ENCODE assay signal across 17 cellular contexts in the genomic region with DNA sequence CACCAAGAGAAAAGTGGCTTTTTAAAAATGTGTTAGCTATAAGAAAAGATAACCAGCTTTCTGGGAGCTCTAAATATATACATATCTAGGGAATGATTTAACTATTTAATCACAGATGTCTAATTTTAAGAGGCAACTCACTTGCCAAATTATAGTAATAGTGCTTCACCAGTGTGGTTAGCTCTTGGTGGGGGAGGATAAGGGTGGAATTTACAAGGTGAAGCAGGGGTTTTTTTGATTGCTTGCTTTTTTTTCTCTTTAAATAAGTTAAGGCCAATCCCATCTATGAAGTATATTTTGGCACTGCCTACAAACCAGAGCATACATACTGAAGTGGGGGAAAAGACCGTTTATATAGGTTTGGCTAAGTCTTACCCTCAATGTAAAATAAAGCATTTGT.
DNase-seq lines count a peak whose midpoint lies in the region; ATAC-seq and TF ChIP-seq lines count a peak whose summit lies in the region.
"Had no signal": no experiment of that assay in that cellular context is flagged by ENCODE, and none has a peak within 500 bp of the region (broad histone marks: within the 10 kb centered on the region; RNA-seq: fewer than 3 reads in every experiment).

No MANE protein-coding gene starts in this region.

- H3K27me3 ChIP-seq in skeletal muscle satellite cell (ENCODE audit: control insufficient read depth, insufficient read depth, low read length), result no peaks in the 10 kb centered on the region
- H3K27me3 ChIP-seq: gastroesophageal sphincter, testis had no signal

- H3K36me3 Mint-ChIP-seq in activated CD8-positive, alpha-beta T cell treated with anti-CD3 and anti-CD28 coated beads, Interleukin-2, amount 10 ng/mL, durations not matched to agents 7 days and 5 days (ENCODE audit: low read depth), result peaks cover 45% of the 10 kb centered on the region
- H3K36me3 Mint-ChIP-seq in activated CD8-positive, alpha-beta T cell treated with anti-CD3 and anti-CD28 coated beads for 36 hours (ENCODE audit: low read depth), result peaks cover 45% of the 10 kb centered on the region
- peaks cover 11% of the 10 kb centered on the region for H3K36me3 Mint-ChIP-seq in stimulated activated memory B cell treated with anti-CD40 and anti-IgM and Interleukin-4, amounts not matched to agents 10 μg/mL and 1 μg/mL and 100 μg/mL, for 72 hours

- peak overlapping the region; percentile 20 for H3K27ac Mint-ChIP-seq in activated CD8-positive, alpha-beta T cell treated with anti-CD3 and anti-CD28 coated beads, Interleukin-2, amount 10 ng/mL, durations not matched to agents 7 days and 5 days
- no peak overlapping the region for H3K27ac Mint-ChIP-seq in activated CD8-positive, alpha-beta T cell treated with anti-CD3 and anti-CD28 coated beads for 36 hours
- no peak overlapping the region for H3K27ac Mint-ChIP-seq in stimulated activated memory B cell treated with anti-CD40 and anti-IgM and Interleukin-4, amounts not matched to agents 10 μg/mL and 1 μg/mL and 100 μg/mL, for 72 hours
- H3K27ac Mint-ChIP-seq: T-cell had no signal

- no peak for TF ChIP-seq CTCF in activated CD8-positive, alpha-beta T cell treated with anti-CD3 and anti-CD28 coated beads for 36 hours (IDR thresholded peaks at IDR 0.05)
- no peak for TF ChIP-seq CTCF in choroid plexus epithelial cell (conservative IDR thresholded peaks at IDR 0.05; ENCODE audit: low read depth, low read length)

- H3K4me2 ChIP-seq in skeletal muscle satellite cell (ENCODE audit: low read length), result peak overlapping the region; percentile 34

- CTCF ChIA-PET in activated CD8-positive, alpha-beta T cell treated with anti-CD3 and anti-CD28 coated beads, Interleukin-2, amount 10 ng/mL, durations not matched to agents 7 days and 5 days (lab: Charles Lee), result no interaction called here
- CTCF ChIA-PET in activated CD8-positive, alpha-beta T cell treated with anti-CD3 and anti-CD28 coated beads for 36 hours (lab: Charles Lee), result interaction anchor here (0.6 to 0.8 kb wide), 3 partner anchors 18 to 232 kb away, joined by 3 read pairs; no protein-coding TSS in a partner anchor

- H3K4me1 ChIP-seq in skeletal muscle satellite cell (ENCODE audit: control insufficient read depth, insufficient read depth, low read length), result peaks cover 94% of the 10 kb centered on the region
- H3K4me1 ChIP-seq: testis had no signal

- peaks cover 34% of the 10 kb centered on the region for H3K4me1 Mint-ChIP-seq in activated CD8-positive, alpha-beta T cell treated with anti-CD3 and anti-CD28 coated beads, Interleukin-2, amount 10 ng/mL, durations not matched to agents 7 days and 5 days (ENCODE audit: low read depth)
- peaks cover 31% of the 10 kb centered on the region for H3K4me1 Mint-ChIP-seq in activated CD8-positive, alpha-beta T cell treated with anti-CD3 and anti-CD28 coated beads for 36 hours (ENCODE audit: low read depth)
- peaks cover 13% of the 10 kb centered on the region for H3K4me1 Mint-ChIP-seq in stimulated activated memory B cell treated with anti-CD40 and anti-IgM and Interleukin-4, amounts not matched to agents 10 μg/mL and 1 μg/mL and 100 μg/mL, for 72 hours

- H3K9ac ChIP-seq in skeletal muscle satellite cell (ENCODE audit: low read depth, low read length), result peak overlapping the region; percentile 9

- H3K4me3 ChIP-seq in choroid plexus epithelial cell (ENCODE audit: low read depth, low read length), result no peak overlapping the region
- H3K4me3 ChIP-seq in skeletal muscle satellite cell (ENCODE audit: low read length), result no peak overlapping the region
- H3K4me3 ChIP-seq: gastroesophageal sphincter, testis had no signal

- peaks cover 79% of the 10 kb centered on the region for H3K36me3 ChIP-seq in skeletal muscle satellite cell (ENCODE audit: insufficient read depth, low read length)
- H3K36me3 ChIP-seq: gastroesophageal sphincter had no signal

- H3K9me3 ChIP-seq in skeletal muscle satellite cell (replicated peaks; ENCODE audit: low read length), result no peaks in the 10 kb centered on the region
- H3K9me3 ChIP-seq: gastroesophageal sphincter, testis had no signal

- POLR2A ChIA-PET in activated CD8-positive, alpha-beta T cell treated with anti-CD3 and anti-CD28 coated beads, Interleukin-2, amount 10 ng/mL, durations not matched to agents 7 days and 5 days (lab: Charles Lee), result no interaction called here
- POLR2A ChIA-PET in activated CD8-positive, alpha-beta T cell treated with anti-CD3 and anti-CD28 coated beads for 36 hours (lab: Charles Lee), result no interaction called here

- ATAC-seq in activated CD8-positive, alpha-beta T cell treated with anti-CD3 and anti-CD28 coated beads, Interleukin-2, amount 10 ng/mL, durations not matched to agents 7 days and 5 days, result no peak
- no peak for ATAC-seq in activated CD8-positive, alpha-beta T cell treated with anti-CD3 and anti-CD28 coated beads for 36 hours
- no peak for ATAC-seq in stimulated activated memory B cell treated with anti-CD40 and anti-IgM and Interleukin-4, amounts not matched to agents 10 μg/mL and 1 μg/mL and 100 μg/mL, for 72 hours
- ATAC-seq in HG02973 (IDR thresholded peaks at IDR 0.05; ENCODE audit: unreplicated experiment), result no peak
- ATAC-seq: gastroesophageal sphincter, T-cell had no signal

- H3K27me3 Mint-ChIP-seq in activated CD8-positive, alpha-beta T cell treated with anti-CD3 and anti-CD28 coated beads, Interleukin-2, amount 10 ng/mL, durations not matched to agents 7 days and 5 days (ENCODE audit: low read depth), result no peaks in the 10 kb centered on the region
- no peaks in the 10 kb centered on the region for H3K27me3 Mint-ChIP-seq in activated CD8-positive, alpha-beta T cell treated with anti-CD3 and anti-CD28 coated beads for 36 hours
- no peaks in the 10 kb centered on the region for H3K27me3 Mint-ChIP-seq in stimulated activated memory B cell treated with anti-CD40 and anti-IgM and Interleukin-4, amounts not matched to agents 10 μg/mL and 1 μg/mL and 100 μg/mL, for 72 hours
- H3K27me3 Mint-ChIP-seq: CD4-positive, alpha-beta memory T cell had no signal

- intact Hi-C loops in activated CD8-positive, alpha-beta T cell treated with anti-CD3 and anti-CD28 coated beads for 36 hours (cut with micrococcal nuclease), result loop anchor here (10.0 kb wide), 1 partner anchor 234 kb away; no protein-coding TSS in a partner anchor

- DNase-seq in activated CD8-positive, alpha-beta T cell treated with anti-CD3 and anti-CD28 coated beads, Interleukin-2, amount 10 ng/mL, durations not matched to agents 7 days and 5 days, result no peak
- DNase-seq in activated CD8-positive, alpha-beta T cell treated with anti-CD3 and anti-CD28 coated beads for 36 hours, result no peak
- DNase-seq in LHCN-M2 (ENCODE audit: low read depth) (peak; percentile 17), choroid plexus epithelial cell (ENCODE audit: low read depth) (peak; percentile 13), NCI-H146 treated with DMSO at 0.1 percent for 48 hours (lab: John Stamatoyannopoulos, UW; ENCODE audit: unreplicated experiment) (no peak)
- DNase-seq: amniotic stem cell; CD4-positive, alpha-beta memory T cell; DND-41; NCI-H748 treated with DMSO at 0.1 percent for 48 hours; retina; RPMI8226; T-cell; testis had no signal

- no peaks in the 10 kb centered on the region for H3K9me3 Mint-ChIP-seq in activated CD8-positive, alpha-beta T cell treated with anti-CD3 and anti-CD28 coated beads, Interleukin-2, amount 10 ng/mL, durations not matched to agents 7 days and 5 days (ENCODE audit: insufficient read depth)
- no peaks in the 10 kb centered on the region for H3K9me3 Mint-ChIP-seq in activated CD8-positive, alpha-beta T cell treated with anti-CD3 and anti-CD28 coated beads for 36 hours
- no peaks in the 10 kb centered on the region for H3K9me3 Mint-ChIP-seq in stimulated activated memory B cell treated with anti-CD40 and anti-IgM and Interleukin-4, amounts not matched to agents 10 μg/mL and 1 μg/mL and 100 μg/mL, for 72 hours
- H3K9me3 Mint-ChIP-seq: CD4-positive, alpha-beta memory T cell; T-cell had no signal

- no peak overlapping the region for H3K4me3 Mint-ChIP-seq in activated CD8-positive, alpha-beta T cell treated with anti-CD3 and anti-CD28 coated beads, Interleukin-2, amount 10 ng/mL, durations not matched to agents 7 days and 5 days
- H3K4me3 Mint-ChIP-seq in activated CD8-positive, alpha-beta T cell treated with anti-CD3 and anti-CD28 coated beads for 36 hours, result no peak overlapping the region
- H3K4me3 Mint-ChIP-seq in stimulated activated memory B cell treated with anti-CD40 and anti-IgM and Interleukin-4, amounts not matched to agents 10 μg/mL and 1 μg/mL and 100 μg/mL, for 72 hours, result no peak overlapping the region
- H3K4me3 Mint-ChIP-seq: CD4-positive, alpha-beta memory T cell; T-cell had no signal

Comparison
In these comparisons a context has a peak if more than half of its experiments do, and no peak if none do; other contexts are left out.
1. DNase-seq: peak in LHCN-M2 (single experiment) and choroid plexus epithelial cell (single experiment); none in activated CD8-positive, alpha-beta T cell treated with anti-CD3 and anti-CD28 coated beads, Interleukin-2, amount 10 ng/mL, durations not matched to agents 7 days and 5 days (single experiment), activated CD8-positive, alpha-beta T cell treated with anti-CD3 and anti-CD28 coated beads for 36 hours (single experiment) and NCI-H146 treated with DMSO at 0.1 percent for 48 hours (single experiment).